In genomic region chr14:72608391-72609204, GRCh38 we compare ENCODE assay signal across 1 cellular context.
TF ChIP-seq lines count a peak whose summit lies in the region.

No MANE protein-coding gene starts in this region.

TF ChIP-seq in K562, 482 proteins besides CTCF, POLR2A, EP300 and RAD21 (continued from another document and continues in another):
- TF ChIP-seq ZNF239 (CRISPR knock-in tag; IDR thresholded peaks at IDR 0.05) (no peak), HDAC2 (IDR thresholded peaks at IDR 0.05) (no peak), MAFG (tag; conservative IDR thresholded peaks at IDR 0.05) (peak; percentile 45; the same call in 1 of the 2 replicates), KDM5B (IDR thresholded peaks at IDR 0.05; ENCODE audit: insufficient replicate concordance, low read depth, low read length) (no peak), MAFK (IDR thresholded peaks at IDR 0.05; ENCODE audit: low read length) (peak; percentile 27; the same call in 1 of the 2 replicates), SIN3A (IDR thresholded peaks at IDR 0.05; ENCODE audit: borderline replicate concordance in 2 of 2, control insufficient read depth in 1 of 2, low read depth in 2 of 2, low read length in 2 of 2) (no peak), ZNF354B (CRISPR knock-in tag; IDR thresholded peaks at IDR 0.05) (no peak), SFPQ (IDR thresholded peaks at IDR 0.05; ENCODE audit: low read depth, low read length) (no peak), JUN (IDR thresholded peaks at IDR 0.05; ENCODE audit: borderline replicate concordance, low read depth, low read length) (peak; percentile 71; the same call in 1 of the 2 replicates), JUN (CRISPR knock-in tag; IDR thresholded peaks at IDR 0.05; ENCODE audit: borderline replicate concordance) (no peak), PPARD (CRISPR knock-in tag; IDR thresholded peaks at IDR 0.05) (no peak), ZBTB8A (IDR thresholded peaks at IDR 0.05; ENCODE audit: partially characterized antibody) (no peak), RCOR1 (IDR thresholded peaks at IDR 0.05; ENCODE audit: borderline replicate concordance in 1 of 2, low read depth in 2 of 2, low read length in 2 of 2) (no peak), POU5F1 (IDR thresholded peaks at IDR 0.05; ENCODE audit: borderline replicate concordance, low read depth, low read length, partially characterized antibody) (no peak), FIP1L1 (IDR thresholded peaks at IDR 0.05; ENCODE audit: low read depth, low read length, poor library complexity, severe bottlenecking) (no peak)
- TF ChIP-seq, protein P1, sequence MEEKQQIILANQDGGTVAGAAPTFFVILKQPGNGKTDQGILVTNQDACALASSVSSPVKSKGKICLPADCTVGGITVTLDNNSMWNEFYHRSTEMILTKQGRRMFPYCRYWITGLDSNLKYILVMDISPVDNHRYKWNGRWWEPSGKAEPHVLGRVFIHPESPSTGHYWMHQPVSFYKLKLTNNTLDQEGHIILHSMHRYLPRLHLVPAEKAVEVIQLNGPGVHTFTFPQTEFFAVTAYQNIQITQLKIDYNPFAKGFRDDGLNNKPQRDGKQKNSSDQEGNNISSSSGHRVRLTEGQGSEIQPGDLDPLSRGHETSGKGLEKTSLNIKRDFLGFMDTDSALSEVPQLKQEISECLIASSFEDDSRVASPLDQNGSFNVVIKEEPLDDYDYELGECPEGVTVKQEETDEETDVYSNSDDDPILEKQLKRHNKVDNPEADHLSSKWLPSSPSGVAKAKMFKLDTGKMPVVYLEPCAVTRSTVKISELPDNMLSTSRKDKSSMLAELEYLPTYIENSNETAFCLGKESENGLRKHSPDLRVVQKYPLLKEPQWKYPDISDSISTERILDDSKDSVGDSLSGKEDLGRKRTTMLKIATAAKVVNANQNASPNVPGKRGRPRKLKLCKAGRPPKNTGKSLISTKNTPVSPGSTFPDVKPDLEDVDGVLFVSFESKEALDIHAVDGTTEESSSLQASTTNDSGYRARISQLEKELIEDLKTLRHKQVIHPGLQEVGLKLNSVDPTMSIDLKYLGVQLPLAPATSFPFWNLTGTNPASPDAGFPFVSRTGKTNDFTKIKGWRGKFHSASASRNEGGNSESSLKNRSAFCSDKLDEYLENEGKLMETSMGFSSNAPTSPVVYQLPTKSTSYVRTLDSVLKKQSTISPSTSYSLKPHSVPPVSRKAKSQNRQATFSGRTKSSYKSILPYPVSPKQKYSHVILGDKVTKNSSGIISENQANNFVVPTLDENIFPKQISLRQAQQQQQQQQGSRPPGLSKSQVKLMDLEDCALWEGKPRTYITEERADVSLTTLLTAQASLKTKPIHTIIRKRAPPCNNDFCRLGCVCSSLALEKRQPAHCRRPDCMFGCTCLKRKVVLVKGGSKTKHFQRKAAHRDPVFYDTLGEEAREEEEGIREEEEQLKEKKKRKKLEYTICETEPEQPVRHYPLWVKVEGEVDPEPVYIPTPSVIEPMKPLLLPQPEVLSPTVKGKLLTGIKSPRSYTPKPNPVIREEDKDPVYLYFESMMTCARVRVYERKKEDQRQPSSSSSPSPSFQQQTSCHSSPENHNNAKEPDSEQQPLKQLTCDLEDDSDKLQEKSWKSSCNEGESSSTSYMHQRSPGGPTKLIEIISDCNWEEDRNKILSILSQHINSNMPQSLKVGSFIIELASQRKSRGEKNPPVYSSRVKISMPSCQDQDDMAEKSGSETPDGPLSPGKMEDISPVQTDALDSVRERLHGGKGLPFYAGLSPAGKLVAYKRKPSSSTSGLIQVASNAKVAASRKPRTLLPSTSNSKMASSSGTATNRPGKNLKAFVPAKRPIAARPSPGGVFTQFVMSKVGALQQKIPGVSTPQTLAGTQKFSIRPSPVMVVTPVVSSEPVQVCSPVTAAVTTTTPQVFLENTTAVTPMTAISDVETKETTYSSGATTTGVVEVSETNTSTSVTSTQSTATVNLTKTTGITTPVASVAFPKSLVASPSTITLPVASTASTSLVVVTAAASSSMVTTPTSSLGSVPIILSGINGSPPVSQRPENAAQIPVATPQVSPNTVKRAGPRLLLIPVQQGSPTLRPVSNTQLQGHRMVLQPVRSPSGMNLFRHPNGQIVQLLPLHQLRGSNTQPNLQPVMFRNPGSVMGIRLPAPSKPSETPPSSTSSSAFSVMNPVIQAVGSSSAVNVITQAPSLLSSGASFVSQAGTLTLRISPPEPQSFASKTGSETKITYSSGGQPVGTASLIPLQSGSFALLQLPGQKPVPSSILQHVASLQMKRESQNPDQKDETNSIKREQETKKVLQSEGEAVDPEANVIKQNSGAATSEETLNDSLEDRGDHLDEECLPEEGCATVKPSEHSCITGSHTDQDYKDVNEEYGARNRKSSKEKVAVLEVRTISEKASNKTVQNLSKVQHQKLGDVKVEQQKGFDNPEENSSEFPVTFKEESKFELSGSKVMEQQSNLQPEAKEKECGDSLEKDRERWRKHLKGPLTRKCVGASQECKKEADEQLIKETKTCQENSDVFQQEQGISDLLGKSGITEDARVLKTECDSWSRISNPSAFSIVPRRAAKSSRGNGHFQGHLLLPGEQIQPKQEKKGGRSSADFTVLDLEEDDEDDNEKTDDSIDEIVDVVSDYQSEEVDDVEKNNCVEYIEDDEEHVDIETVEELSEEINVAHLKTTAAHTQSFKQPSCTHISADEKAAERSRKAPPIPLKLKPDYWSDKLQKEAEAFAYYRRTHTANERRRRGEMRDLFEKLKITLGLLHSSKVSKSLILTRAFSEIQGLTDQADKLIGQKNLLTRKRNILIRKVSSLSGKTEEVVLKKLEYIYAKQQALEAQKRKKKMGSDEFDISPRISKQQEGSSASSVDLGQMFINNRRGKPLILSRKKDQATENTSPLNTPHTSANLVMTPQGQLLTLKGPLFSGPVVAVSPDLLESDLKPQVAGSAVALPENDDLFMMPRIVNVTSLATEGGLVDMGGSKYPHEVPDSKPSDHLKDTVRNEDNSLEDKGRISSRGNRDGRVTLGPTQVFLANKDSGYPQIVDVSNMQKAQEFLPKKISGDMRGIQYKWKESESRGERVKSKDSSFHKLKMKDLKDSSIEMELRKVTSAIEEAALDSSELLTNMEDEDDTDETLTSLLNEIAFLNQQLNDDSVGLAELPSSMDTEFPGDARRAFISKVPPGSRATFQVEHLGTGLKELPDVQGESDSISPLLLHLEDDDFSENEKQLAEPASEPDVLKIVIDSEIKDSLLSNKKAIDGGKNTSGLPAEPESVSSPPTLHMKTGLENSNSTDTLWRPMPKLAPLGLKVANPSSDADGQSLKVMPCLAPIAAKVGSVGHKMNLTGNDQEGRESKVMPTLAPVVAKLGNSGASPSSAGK (IDR thresholded peaks at IDR 0.05), result no peak
- TF ChIP-seq, protein P2, sequence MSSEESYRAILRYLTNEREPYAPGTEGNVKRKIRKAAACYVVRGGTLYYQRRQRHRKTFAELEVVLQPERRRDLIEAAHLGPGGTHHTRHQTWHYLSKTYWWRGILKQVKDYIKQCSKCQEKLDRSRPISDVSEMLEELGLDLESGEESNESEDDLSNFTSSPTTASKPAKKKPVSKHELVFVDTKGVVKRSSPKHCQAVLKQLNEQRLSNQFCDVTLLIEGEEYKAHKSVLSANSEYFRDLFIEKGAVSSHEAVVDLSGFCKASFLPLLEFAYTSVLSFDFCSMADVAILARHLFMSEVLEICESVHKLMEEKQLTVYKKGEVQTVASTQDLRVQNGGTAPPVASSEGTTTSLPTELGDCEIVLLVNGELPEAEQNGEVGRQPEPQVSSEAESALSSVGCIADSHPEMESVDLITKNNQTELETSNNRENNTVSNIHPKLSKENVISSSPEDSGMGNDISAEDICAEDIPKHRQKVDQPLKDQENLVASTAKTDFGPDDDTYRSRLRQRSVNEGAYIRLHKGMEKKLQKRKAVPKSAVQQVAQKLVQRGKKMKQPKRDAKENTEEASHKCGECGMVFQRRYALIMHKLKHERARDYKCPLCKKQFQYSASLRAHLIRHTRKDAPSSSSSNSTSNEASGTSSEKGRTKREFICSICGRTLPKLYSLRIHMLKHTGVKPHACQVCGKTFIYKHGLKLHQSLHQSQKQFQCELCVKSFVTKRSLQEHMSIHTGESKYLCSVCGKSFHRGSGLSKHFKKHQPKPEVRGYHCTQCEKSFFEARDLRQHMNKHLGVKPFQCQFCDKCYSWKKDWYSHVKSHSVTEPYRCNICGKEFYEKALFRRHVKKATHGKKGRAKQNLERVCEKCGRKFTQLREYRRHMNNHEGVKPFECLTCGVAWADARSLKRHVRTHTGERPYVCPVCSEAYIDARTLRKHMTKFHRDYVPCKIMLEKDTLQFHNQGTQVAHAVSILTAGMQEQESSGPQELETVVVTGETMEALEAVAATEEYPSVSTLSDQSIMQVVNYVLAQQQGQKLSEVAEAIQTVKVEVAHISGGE (CRISPR knock-in tag; IDR thresholded peaks at IDR 0.05), result no peak
- TF ChIP-seq, protein P3, sequence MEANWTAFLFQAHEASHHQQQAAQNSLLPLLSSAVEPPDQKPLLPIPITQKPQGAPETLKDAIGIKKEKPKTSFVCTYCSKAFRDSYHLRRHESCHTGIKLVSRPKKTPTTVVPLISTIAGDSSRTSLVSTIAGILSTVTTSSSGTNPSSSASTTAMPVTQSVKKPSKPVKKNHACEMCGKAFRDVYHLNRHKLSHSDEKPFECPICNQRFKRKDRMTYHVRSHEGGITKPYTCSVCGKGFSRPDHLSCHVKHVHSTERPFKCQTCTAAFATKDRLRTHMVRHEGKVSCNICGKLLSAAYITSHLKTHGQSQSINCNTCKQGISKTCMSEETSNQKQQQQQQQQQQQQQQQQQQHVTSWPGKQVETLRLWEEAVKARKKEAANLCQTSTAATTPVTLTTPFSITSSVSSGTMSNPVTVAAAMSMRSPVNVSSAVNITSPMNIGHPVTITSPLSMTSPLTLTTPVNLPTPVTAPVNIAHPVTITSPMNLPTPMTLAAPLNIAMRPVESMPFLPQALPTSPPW (CRISPR knock-in tag; IDR thresholded peaks at IDR 0.05), result peak; percentile 29; the same call in 1 of the 2 replicates
- TF ChIP-seq, protein P4, sequence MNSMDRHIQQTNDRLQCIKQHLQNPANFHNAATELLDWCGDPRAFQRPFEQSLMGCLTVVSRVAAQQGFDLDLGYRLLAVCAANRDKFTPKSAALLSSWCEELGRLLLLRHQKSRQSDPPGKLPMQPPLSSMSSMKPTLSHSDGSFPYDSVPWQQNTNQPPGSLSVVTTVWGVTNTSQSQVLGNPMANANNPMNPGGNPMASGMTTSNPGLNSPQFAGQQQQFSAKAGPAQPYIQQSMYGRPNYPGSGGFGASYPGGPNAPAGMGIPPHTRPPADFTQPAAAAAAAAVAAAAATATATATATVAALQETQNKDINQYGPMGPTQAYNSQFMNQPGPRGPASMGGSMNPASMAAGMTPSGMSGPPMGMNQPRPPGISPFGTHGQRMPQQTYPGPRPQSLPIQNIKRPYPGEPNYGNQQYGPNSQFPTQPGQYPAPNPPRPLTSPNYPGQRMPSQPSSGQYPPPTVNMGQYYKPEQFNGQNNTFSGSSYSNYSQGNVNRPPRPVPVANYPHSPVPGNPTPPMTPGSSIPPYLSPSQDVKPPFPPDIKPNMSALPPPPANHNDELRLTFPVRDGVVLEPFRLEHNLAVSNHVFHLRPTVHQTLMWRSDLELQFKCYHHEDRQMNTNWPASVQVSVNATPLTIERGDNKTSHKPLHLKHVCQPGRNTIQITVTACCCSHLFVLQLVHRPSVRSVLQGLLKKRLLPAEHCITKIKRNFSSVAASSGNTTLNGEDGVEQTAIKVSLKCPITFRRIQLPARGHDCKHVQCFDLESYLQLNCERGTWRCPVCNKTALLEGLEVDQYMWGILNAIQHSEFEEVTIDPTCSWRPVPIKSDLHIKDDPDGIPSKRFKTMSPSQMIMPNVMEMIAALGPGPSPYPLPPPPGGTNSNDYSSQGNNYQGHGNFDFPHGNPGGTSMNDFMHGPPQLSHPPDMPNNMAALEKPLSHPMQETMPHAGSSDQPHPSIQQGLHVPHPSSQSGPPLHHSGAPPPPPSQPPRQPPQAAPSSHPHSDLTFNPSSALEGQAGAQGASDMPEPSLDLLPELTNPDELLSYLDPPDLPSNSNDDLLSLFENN (IDR thresholded peaks at IDR 0.05; ENCODE audit: low read depth in 2 of 2, low read length in 2 of 2), result no peak
- TF ChIP-seq, protein P5, sequence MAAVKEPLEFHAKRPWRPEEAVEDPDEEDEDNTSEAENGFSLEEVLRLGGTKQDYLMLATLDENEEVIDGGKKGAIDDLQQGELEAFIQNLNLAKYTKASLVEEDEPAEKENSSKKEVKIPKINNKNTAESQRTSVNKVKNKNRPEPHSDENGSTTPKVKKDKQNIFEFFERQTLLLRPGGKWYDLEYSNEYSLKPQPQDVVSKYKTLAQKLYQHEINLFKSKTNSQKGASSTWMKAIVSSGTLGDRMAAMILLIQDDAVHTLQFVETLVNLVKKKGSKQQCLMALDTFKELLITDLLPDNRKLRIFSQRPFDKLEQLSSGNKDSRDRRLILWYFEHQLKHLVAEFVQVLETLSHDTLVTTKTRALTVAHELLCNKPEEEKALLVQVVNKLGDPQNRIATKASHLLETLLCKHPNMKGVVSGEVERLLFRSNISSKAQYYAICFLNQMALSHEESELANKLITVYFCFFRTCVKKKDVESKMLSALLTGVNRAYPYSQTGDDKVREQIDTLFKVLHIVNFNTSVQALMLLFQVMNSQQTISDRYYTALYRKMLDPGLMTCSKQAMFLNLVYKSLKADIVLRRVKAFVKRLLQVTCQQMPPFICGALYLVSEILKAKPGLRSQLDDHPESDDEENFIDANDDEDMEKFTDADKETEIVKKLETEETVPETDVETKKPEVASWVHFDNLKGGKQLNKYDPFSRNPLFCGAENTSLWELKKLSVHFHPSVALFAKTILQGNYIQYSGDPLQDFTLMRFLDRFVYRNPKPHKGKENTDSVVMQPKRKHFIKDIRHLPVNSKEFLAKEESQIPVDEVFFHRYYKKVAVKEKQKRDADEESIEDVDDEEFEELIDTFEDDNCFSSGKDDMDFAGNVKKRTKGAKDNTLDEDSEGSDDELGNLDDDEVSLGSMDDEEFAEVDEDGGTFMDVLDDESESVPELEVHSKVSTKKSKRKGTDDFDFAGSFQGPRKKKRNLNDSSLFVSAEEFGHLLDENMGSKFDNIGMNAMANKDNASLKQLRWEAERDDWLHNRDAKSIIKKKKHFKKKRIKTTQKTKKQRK (IDR thresholded peaks at IDR 0.05; ENCODE audit: borderline replicate concordance, low read depth, low read length), result no peak
- TF ChIP-seq, protein P6, sequence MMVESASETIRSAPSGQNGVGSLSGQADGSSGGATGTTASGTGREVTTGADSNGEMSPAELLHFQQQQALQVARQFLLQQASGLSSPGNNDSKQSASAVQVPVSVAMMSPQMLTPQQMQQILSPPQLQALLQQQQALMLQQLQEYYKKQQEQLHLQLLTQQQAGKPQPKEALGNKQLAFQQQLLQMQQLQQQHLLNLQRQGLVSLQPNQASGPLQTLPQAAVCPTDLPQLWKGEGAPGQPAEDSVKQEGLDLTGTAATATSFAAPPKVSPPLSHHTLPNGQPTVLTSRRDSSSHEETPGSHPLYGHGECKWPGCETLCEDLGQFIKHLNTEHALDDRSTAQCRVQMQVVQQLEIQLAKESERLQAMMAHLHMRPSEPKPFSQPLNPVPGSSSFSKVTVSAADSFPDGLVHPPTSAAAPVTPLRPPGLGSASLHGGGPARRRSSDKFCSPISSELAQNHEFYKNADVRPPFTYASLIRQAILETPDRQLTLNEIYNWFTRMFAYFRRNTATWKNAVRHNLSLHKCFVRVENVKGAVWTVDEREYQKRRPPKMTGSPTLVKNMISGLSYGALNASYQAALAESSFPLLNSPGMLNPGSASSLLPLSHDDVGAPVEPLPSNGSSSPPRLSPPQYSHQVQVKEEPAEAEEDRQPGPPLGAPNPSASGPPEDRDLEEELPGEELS (CRISPR knock-in tag; IDR thresholded peaks at IDR 0.05; ENCODE audit: borderline replicate concordance), result no peak
